ENCODE assay signal across 22 cellular contexts in genomic region chr1:59188413-59189213, GRCh38.
"Had no signal": no experiment of that assay in that cellular context is flagged by ENCODE, and none has a peak within 500 bp of the region (broad histone marks: within the 10 kb centered on the region; RNA-seq: fewer than 3 reads in every experiment).

No MANE protein-coding gene starts in this region.

- DNase-seq: activated B cell treated with CpG ODN at 0.5 μM for 24 hours; activated CD4-positive, alpha-beta T cell treated with anti-CD3 and anti-CD28 coated beads for 48 hours; activated CD8-positive, alpha-beta memory T cell treated with anti-CD3 and anti-CD28 coated beads, Interleukin-2, amount 50 U/mL, for 48 hours; activated CD8-positive, alpha-beta T cell treated with anti-CD3 and anti-CD28 coated beads, Interleukin-2, amount 10 ng/mL, durations not matched to agents 7 days and 5 days; activated gamma-delta T cell; activated T-cell treated with anti-CD3 and anti-CD28 coated beads, Interleukin-2, amount 50 U/mL, for 72 hours; amniotic stem cell; cortex of kidney; effector CD4-positive, alpha-beta T cell; foreskin melanocyte; nucleus accumbens; posterior cingulate gyrus; stimulated activated naive CD8-positive, alpha-beta T cell treated with anti-CD3 and anti-CD28 coated beads, Interleukin-15, Interleukin-2, amounts not matched to agents 100 U/mL and 50 U/mL, for 24 hours; SW 1271; upper lobe of left lung had no signal

- H3K27me3 ChIP-seq: upper lobe of left lung had no signal

- H3K4me1 Mint-ChIP-seq: brain; central memory CD8-positive, alpha-beta T cell had no signal

- ATAC-seq: activated CD8-positive, alpha-beta T cell treated with anti-CD3 and anti-CD28 coated beads, Interleukin-2, amount 10 ng/mL, durations not matched to agents 7 days and 5 days; activated T-cell treated with anti-CD3 and anti-CD28 coated beads, Interleukin-2, amount 50 U/mL, for 72 hours; left lobe of liver; stimulated activated naive CD8-positive, alpha-beta T cell treated with anti-CD3 and anti-CD28 coated beads, Interleukin-15, Interleukin-2, amounts not matched to agents 100 U/mL and 50 U/mL, for 24 hours had no signal

- H3K9me3 Mint-ChIP-seq: activated B cell treated with CpG ODN at 0.5 μM for 24 hours; central memory CD8-positive, alpha-beta T cell had no signal

- H3K4me3 Mint-ChIP-seq: activated B cell treated with CpG ODN at 0.5 μM for 24 hours; activated CD8-positive, alpha-beta T cell treated with anti-CD3 and anti-CD28 coated beads, Interleukin-2, amount 10 ng/mL, durations not matched to agents 7 days and 5 days; activated naive CD8-positive, alpha-beta T cell; activated T-cell treated with anti-CD3 and anti-CD28 coated beads, Interleukin-2, amount 50 U/mL, for 72 hours; brain; central memory CD8-positive, alpha-beta T cell; nephron; T-helper 2 cell treated with Interferon-gamma antibody and Interleukin-4, amounts not matched to agents 5 μg/mL and 100 μg/mL, for 36 hours had no signal

- H3K27ac Mint-ChIP-seq: activated B cell treated with CpG ODN at 0.5 μM for 24 hours; activated CD8-positive, alpha-beta T cell treated with anti-CD3 and anti-CD28 coated beads, Interleukin-2, amount 10 ng/mL, durations not matched to agents 7 days and 5 days; activated naive CD8-positive, alpha-beta T cell; activated T-cell treated with anti-CD3 and anti-CD28 coated beads, Interleukin-2, amount 50 U/mL, for 72 hours; brain; T-helper 2 cell treated with Interferon-gamma antibody and Interleukin-4, amounts not matched to agents 5 μg/mL and 100 μg/mL, for 36 hours had no signal

- H3K36me3 ChIP-seq: upper lobe of left lung had no signal

- H3K4me1 ChIP-seq: upper lobe of left lung had no signal

- H3K36me3 Mint-ChIP-seq: activated naive CD8-positive, alpha-beta T cell; brain had no signal

- H3K27me3 Mint-ChIP-seq: activated B cell treated with CpG ODN at 0.5 μM for 24 hours; activated naive CD8-positive, alpha-beta T cell; central memory CD8-positive, alpha-beta T cell had no signal

- H3K27ac ChIP-seq: upper lobe of left lung had no signal

- H3K4me3 ChIP-seq: smooth muscle cell, upper lobe of left lung had no signal
